9 cellular contexts compared by ENCODE assay signal in the genomic region with DNA sequence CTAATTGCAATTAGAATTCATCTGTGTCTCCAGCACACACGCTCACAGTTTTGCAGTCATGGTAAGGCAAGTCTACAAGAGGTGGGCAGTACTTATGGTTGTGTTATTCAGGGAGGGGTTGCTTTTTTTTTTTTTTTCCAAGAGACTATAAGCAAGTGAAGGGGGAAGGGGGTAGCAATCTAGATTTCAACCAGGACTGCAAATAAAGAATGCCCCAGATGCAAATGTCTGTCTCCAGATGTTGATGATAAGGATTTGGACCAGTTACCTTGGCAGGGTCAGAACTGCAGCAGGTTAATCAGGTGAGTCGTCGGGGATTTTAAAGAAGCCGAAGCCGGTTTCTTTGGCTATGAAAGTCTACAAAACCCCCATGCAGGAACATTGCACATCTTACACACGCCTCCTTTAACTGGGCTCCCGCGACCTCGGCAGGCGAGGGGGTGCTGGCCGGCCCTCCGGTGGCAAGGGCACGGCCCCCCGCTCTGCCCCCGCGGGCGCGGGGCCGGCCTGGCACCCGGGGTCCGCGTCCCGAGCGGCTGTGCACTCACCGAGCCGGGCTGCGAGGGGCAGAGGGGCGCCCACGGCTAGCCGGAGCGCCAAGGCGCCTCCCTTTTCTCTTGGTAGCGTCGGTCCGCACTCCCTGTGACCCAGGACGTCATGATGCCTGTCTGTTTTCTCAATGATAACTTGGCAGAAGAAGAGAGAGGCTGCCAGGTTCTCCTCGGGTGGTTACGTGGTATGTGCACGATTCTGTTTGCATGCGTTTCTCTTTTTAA.
DNase-seq lines count a peak whose midpoint lies in the region; ATAC-seq, FAIRE-seq and TF ChIP-seq lines count a peak whose summit lies in the region.
"Had no signal": no experiment of that assay in that cellular context is flagged by ENCODE, and none has a peak within 500 bp of the region (broad histone marks: within the 10 kb centered on the region; RNA-seq: fewer than 3 reads in every experiment).

No MANE protein-coding gene starts in this region.

- H3K9me3 ChIP-seq in HepG2 (ENCODE audit: low read length) (no peaks in the 10 kb centered on the region), tibial nerve (no peaks in the 10 kb centered on the region)

- peaks cover 21% of the 10 kb centered on the region for H3K4me1 Mint-ChIP-seq in Calu3 (ENCODE audit: low read depth, unreplicated experiment)
- H3K4me1 Mint-ChIP-seq in activated CD8-positive, alpha-beta T cell treated with anti-CD3 and anti-CD28 coated beads for 36 hours (ENCODE audit: low read depth), result no peaks in the 10 kb centered on the region
- H3K4me1 Mint-ChIP-seq: activated naive CD8-positive, alpha-beta T cell treated with anti-CD3 and anti-CD28 coated beads, Interleukin-2, amount 10 ng/mL, durations not matched to agents 7 days and 5 days had no signal

- no peak for TF ChIP-seq RAD21 in HepG2 (CRISPR knock-in tag; IDR thresholded peaks at IDR 0.05)

- H4K20me1 ChIP-seq in HepG2 (ENCODE audit: insufficient read depth, low read length), result no peaks in the 10 kb centered on the region

- H3K36me3 ChIP-seq in HepG2 (replicated peaks in 1 of 2; ENCODE audit: control insufficient read depth in 1 of 2, insufficient read depth in 2 of 2, low read length in 2 of 2) (no peaks in the 10 kb centered on the region), tibial nerve (no peaks in the 10 kb centered on the region)

- POLR2A ChIA-PET in HepG2 (lab: Yijun Ruan, JAX), result no interaction called here
- POLR2A ChIA-PET in activated CD8-positive, alpha-beta T cell treated with anti-CD3 and anti-CD28 coated beads for 36 hours (lab: Charles Lee), result no interaction called here

- H3K4me2 ChIP-seq in HepG2 (ENCODE audit: low read depth, low read length), result peak overlapping the region; percentile 7; the same call in 1 of the 2 replicates

- peak overlapping the region; percentile 6 for H3K27ac Mint-ChIP-seq in Calu3 (ENCODE audit: unreplicated experiment)
- no peak overlapping the region for H3K27ac Mint-ChIP-seq in activated CD8-positive, alpha-beta T cell treated with anti-CD3 and anti-CD28 coated beads for 36 hours
- H3K27ac Mint-ChIP-seq in activated naive CD4-positive, alpha-beta T cell treated with anti-CD3 and anti-CD28 coated beads, Interleukin-2, amount 50 U/mL, for 72 hours, result no peak overlapping the region
- H3K27ac Mint-ChIP-seq: activated naive CD8-positive, alpha-beta T cell treated with anti-CD3 and anti-CD28 coated beads, Interleukin-2, amount 10 ng/mL, durations not matched to agents 7 days and 5 days had no signal

- FAIRE-seq in HepG2 (lab: Jason Lieb, UNC), result no peak

- H3K9ac ChIP-seq in HepG2 (ENCODE audit: insufficient read depth, low read depth, low read length), result no peak overlapping the region

- no TSS peak for BruUV-seq in Calu3 (replicated peaks; lab: Mats Ljungman, UMichigan)
- no TSS peak for BruUV-seq in HepG2 (replicated peaks; lab: Mats Ljungman, UMichigan)

- TF ChIP-seq EP300 in HepG2 (IDR thresholded peaks at IDR 0.05; ENCODE audit: low read depth in 2 of 2, low read length in 2 of 2), result no peak
- TF ChIP-seq EP300 in HepG2 (CRISPR knock-in tag; IDR thresholded peaks at IDR 0.05; ENCODE audit: borderline replicate concordance), result no peak
- no peak for TF ChIP-seq EP300 in tibial nerve (IDR thresholded peaks at IDR 0.05)

- in situ Hi-C loops in HepG2 (cut with HindIII; ENCODE audit: extremely low pct_ligation_motif_present, low pct_unique_long_range_greater_than_20kb), result no loop called here

- peak overlapping the region; percentile 78 for H3K4me3 Mint-ChIP-seq in Calu3 (ENCODE audit: low read depth, unreplicated experiment)
- no peak overlapping the region for H3K4me3 Mint-ChIP-seq in activated CD8-positive, alpha-beta T cell treated with anti-CD3 and anti-CD28 coated beads for 36 hours

- peaks cover 21% of the 10 kb centered on the region for H3K36me3 Mint-ChIP-seq in Calu3 (ENCODE audit: insufficient read depth, unreplicated experiment)
- H3K36me3 Mint-ChIP-seq in activated CD8-positive, alpha-beta T cell treated with anti-CD3 and anti-CD28 coated beads for 36 hours (ENCODE audit: low read depth), result no peaks in the 10 kb centered on the region
- peaks cover 0 to 27% of the 10 kb centered on the region in 2 donors for H3K36me3 Mint-ChIP-seq in activated naive CD4-positive, alpha-beta T cell treated with anti-CD3 and anti-CD28 coated beads, Interleukin-2, amount 50 U/mL, for 72 hours
- H3K36me3 Mint-ChIP-seq: activated naive CD8-positive, alpha-beta T cell treated with anti-CD3 and anti-CD28 coated beads, Interleukin-2, amount 10 ng/mL, durations not matched to agents 7 days and 5 days had no signal

- H3K27me3 ChIP-seq in HepG2 (ENCODE audit: control insufficient read depth in 1 of 2, insufficient read depth in 2 of 2, low read length in 2 of 2) (peaks cover 1 to 21% of the 10 kb centered on the region in 2 experiments; a peak in 3 of 5 replicates), tibial nerve (no peaks in the 10 kb centered on the region)

- ATAC-seq in HepG2, result no peak; the same call in 2 of the 3 replicates
- no peak for ATAC-seq in activated CD8-positive, alpha-beta T cell treated with anti-CD3 and anti-CD28 coated beads for 36 hours
- ATAC-seq in activated naive CD4-positive, alpha-beta T cell treated with anti-CD3 and anti-CD28 coated beads, Interleukin-2, amount 50 U/mL, for 72 hours, result no peak

- CTCF ChIA-PET in Calu3 (lab: Charles Lee) (no interaction called here), HepG2 (lab: Yijun Ruan, JAX; ENCODE audit: low intra/inter-chr PET ratio, low total read pairs) (no interaction called here)
- CTCF ChIA-PET in activated CD8-positive, alpha-beta T cell treated with anti-CD3 and anti-CD28 coated beads for 36 hours (lab: Charles Lee), result no interaction called here

- H3K4me1 ChIP-seq in HepG2 (ENCODE audit: insufficient read depth, low read length) (0 out of 2 replicates have a peak, but pooled peaks cover 6% of the 10 kb centered on the region), tibial nerve (peaks cover 0 to 21% (median 0%) of the 10 kb centered on the region in 4 donors)

- H3K4me3 ChIP-seq in choroid plexus epithelial cell (ENCODE audit: low read depth, low read length) (peak overlapping the region; percentile 60), HepG2 (replicated peaks in 1 of 3; ENCODE audit: insufficient read depth in 1 of 3, low read depth in 2 of 3, low read length in 3 of 3) (no peak overlapping the region), tibial nerve (peak overlapping the region; percentile 36 to 63 (median 46))

- no peak for TF ChIP-seq CTCF in Calu3 (IDR thresholded peaks at IDR 0.05; ENCODE audit: unreplicated experiment)
- TF ChIP-seq CTCF in choroid plexus epithelial cell (conservative IDR thresholded peaks at IDR 0.05; ENCODE audit: low read depth, low read length), result no peak
- no peak for TF ChIP-seq CTCF in HepG2 (CRISPR knock-in tag; IDR thresholded peaks at IDR 0.05)
- TF ChIP-seq CTCF in tibial nerve (IDR thresholded peaks at IDR 0.05), result no peak
- TF ChIP-seq CTCF in activated CD8-positive, alpha-beta T cell treated with anti-CD3 and anti-CD28 coated beads for 36 hours (IDR thresholded peaks at IDR 0.05), result no peak

- intact Hi-C loops in Calu3 (cut with micrococcal nuclease; ENCODE audit: unreplicated experiment), result loop anchor here (5.0 kb wide), 1 partner anchor 62 kb away; no protein-coding TSS in a partner anchor
- intact Hi-C loops in HepG2 (cut with micrococcal nuclease; ENCODE audit: unreplicated experiment), result no loop called here
- intact Hi-C loops in activated CD8-positive, alpha-beta T cell treated with anti-CD3 and anti-CD28 coated beads for 36 hours (cut with micrococcal nuclease), result no loop called here

- H3K27me3 Mint-ChIP-seq in Calu3 (ENCODE audit: unreplicated experiment), result no peaks in the 10 kb centered on the region
- H3K27me3 Mint-ChIP-seq in activated CD8-positive, alpha-beta T cell treated with anti-CD3 and anti-CD28 coated beads for 36 hours, result peaks cover 38% of the 10 kb centered on the region

- H2AFZ ChIP-seq in HepG2 (ENCODE audit: low read length), result no peak overlapping the region

- no peaks in the 10 kb centered on the region for H3K79me2 ChIP-seq in HepG2 (ENCODE audit: insufficient read depth, low read length)

- WGBS in HepG2 (ENCODE audit: low lambda C conversion rate), result 8% methylated on average over 17 of the region's 40 CpGs
- WGBS in tibial nerve, 2 donors, result 1 to 3% methylated on average over 17 to 40 of the region's 40 CpGs

- no peaks in the 10 kb centered on the region for H3K9me3 Mint-ChIP-seq in Calu3 (ENCODE audit: low read depth, unreplicated experiment)
- H3K9me3 Mint-ChIP-seq in activated CD8-positive, alpha-beta T cell treated with anti-CD3 and anti-CD28 coated beads for 36 hours, result peaks cover 3% of the 10 kb centered on the region
- H3K9me3 Mint-ChIP-seq in activated naive CD4-positive, alpha-beta T cell treated with anti-CD3 and anti-CD28 coated beads, Interleukin-2, amount 50 U/mL, for 72 hours, result peaks cover 0 to 9% of the 10 kb centered on the region in 2 donors
- H3K9me3 Mint-ChIP-seq: activated naive CD8-positive, alpha-beta T cell treated with anti-CD3 and anti-CD28 coated beads, Interleukin-2, amount 10 ng/mL, durations not matched to agents 7 days and 5 days had no signal

- H3K27ac ChIP-seq in HepG2 (ENCODE audit: extremely low read length, insufficient read depth, low read length) (no peak overlapping the region), tibial nerve (peak overlapping the region; percentile 52 to 88 (median 68))

- DNase-seq in Calu3, result peak; percentile 42
- DNase-seq in NCI-H2227 treated with DMSO at 0.1 percent for 48 hours (lab: John Stamatoyannopoulos, UW), result peak; percentile 45
- peak; percentile 68 for DNase-seq in choroid plexus epithelial cell (ENCODE audit: low read depth)
- DNase-seq in HepG2 (ENCODE audit: low spot score), result no peak
- no peak for DNase-seq in tibial nerve (ENCODE audit: low spot score in 2 of 2)
- DNase-seq in activated CD8-positive, alpha-beta T cell treated with anti-CD3 and anti-CD28 coated beads for 36 hours, result no peak
- DNase-seq in activated naive CD4-positive, alpha-beta T cell treated with anti-CD3 and anti-CD28 coated beads, Interleukin-2, amount 50 U/mL, for 72 hours (ENCODE audit: low spot score in 2 of 2), result no peak
- no peak for DNase-seq in stimulated activated CD4-positive, alpha-beta T cell treated with anti-CD3 and anti-CD28 coated beads, Interleukin-15, amount 100 ng/mL, for 24 hours
- DNase-seq: activated naive CD8-positive, alpha-beta T cell treated with anti-CD3 and anti-CD28 coated beads, Interleukin-2, amount 10 ng/mL, durations not matched to agents 7 days and 5 days had no signal

- TF ChIP-seq POLR2A in HepG2 (IDR thresholded peaks at IDR 0.05; ENCODE audit: insufficient read depth in 1 of 2, low read depth in 2 of 2, low read length in 2 of 2) (no peak), tibial nerve (IDR thresholded peaks at IDR 0.05) (no peak)

TF ChIP-seq in HepG2, 621 proteins besides CTCF, POLR2A, EP300 and RAD21 (continues in another document):
- TF ChIP-seq ZBTB7A (CRISPR knock-in tag; IDR thresholded peaks at IDR 0.05), result no peak
- TF ChIP-seq NFIB (CRISPR knock-in tag; IDR thresholded peaks at IDR 0.05; ENCODE audit: borderline replicate concordance), result no peak
- no peak for TF ChIP-seq ZNF703 (CRISPR knock-in tag; IDR thresholded peaks at IDR 0.05; ENCODE audit: borderline replicate concordance)
- no peak for TF ChIP-seq EEA1 (CRISPR knock-in tag; IDR thresholded peaks at IDR 0.05; ENCODE audit: borderline replicate concordance)
- no peak for TF ChIP-seq ZNF274 (CRISPR knock-in tag; IDR thresholded peaks at IDR 0.05)

Comparison
In these comparisons a context has a peak if more than half of its experiments do, and no peak if none do; other contexts are left out.
1. DNase-seq: peak in Calu3 (single experiment), NCI-H2227 treated with DMSO at 0.1 percent for 48 hours (single experiment) and choroid plexus epithelial cell (single experiment); none in HepG2 (single experiment), tibial nerve (0 of 2), activated CD8-positive, alpha-beta T cell treated with anti-CD3 and anti-CD28 coated beads for 36 hours (single experiment), activated naive CD4-positive, alpha-beta T cell treated with anti-CD3 and anti-CD28 coated beads, Interleukin-2, amount 50 U/mL, for 72 hours (0 of 2) and stimulated activated CD4-positive, alpha-beta T cell treated with anti-CD3 and anti-CD28 coated beads, Interleukin-15, amount 100 ng/mL, for 24 hours (single experiment).
2. H3K4me3 ChIP-seq: peak in choroid plexus epithelial cell (single experiment) and tibial nerve (4 of 4); none in HepG2 (0 of 3).